24 cellular contexts compared by ENCODE assay signal in the genomic region with DNA sequence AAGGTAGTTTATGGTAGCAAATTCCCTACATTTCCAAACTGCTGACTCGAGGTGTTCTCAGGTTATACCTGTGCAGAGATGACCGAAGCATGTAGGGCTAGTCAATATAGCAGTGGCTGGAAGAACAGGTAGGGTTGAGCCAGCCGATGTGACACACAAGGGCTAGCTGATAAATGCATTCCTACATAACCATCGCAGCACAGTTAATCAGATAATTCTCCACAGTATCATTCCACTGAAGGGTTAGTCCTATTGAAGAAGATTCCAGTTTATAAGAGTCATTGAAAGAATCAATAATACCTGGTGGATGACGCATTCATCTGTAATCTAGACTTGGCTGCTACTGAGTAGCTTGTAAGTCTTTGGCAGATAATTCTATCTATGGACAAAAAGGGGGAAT.
DNase-seq lines count a peak whose midpoint lies in the region; ATAC-seq, FAIRE-seq and TF ChIP-seq lines count a peak whose summit lies in the region.
"Had no signal": no experiment of that assay in that cellular context is flagged by ENCODE, and none has a peak within 500 bp of the region (broad histone marks: within the 10 kb centered on the region; RNA-seq: fewer than 3 reads in every experiment).

No MANE protein-coding gene starts in this region.

- no peak overlapping the region for H3K27ac Mint-ChIP-seq in CD14-positive monocyte
- H3K27ac Mint-ChIP-seq: activated T-cell treated with anti-CD3 and anti-CD28 coated beads, Interleukin-2, amount 50 U/mL, for 24 hours; naive thymus-derived CD4-positive, alpha-beta T cell had no signal

- no peaks in the 10 kb centered on the region for H3K4me1 Mint-ChIP-seq in CD14-positive monocyte
- H3K4me1 Mint-ChIP-seq: naive thymus-derived CD4-positive, alpha-beta T cell had no signal

- H3K36me3 Mint-ChIP-seq in CD14-positive monocyte, result no peaks in the 10 kb centered on the region
- H3K36me3 Mint-ChIP-seq: naive thymus-derived CD4-positive, alpha-beta T cell had no signal

- H3K9me3 ChIP-seq in RWPE2 (ENCODE audit: severe bottlenecking), result no peaks in the 10 kb centered on the region
- H3K9me3 ChIP-seq: esophagus squamous epithelium, SJCRH30, tibial artery had no signal

- intact Hi-C loops in CD14-positive monocyte (cut with micrococcal nuclease), result no loop called here

- no peak for FAIRE-seq in urothelium cell line (lab: Jason Lieb, UNC)
- FAIRE-seq: H1 had no signal

- ATAC-seq in RWPE2 (ENCODE audit: low read depth), result peak; percentile 97
- peak; percentile 96 for ATAC-seq in foreskin keratinocyte
- no peak for ATAC-seq in GM21528 (IDR thresholded peaks at IDR 0.05; ENCODE audit: low FRiP score, unreplicated experiment)
- ATAC-seq: naive thymus-derived CD4-positive, alpha-beta T cell; stimulated activated naive CD8-positive, alpha-beta T cell treated with anti-CD3 and anti-CD28 coated beads, Interleukin-15, Interleukin-2, amounts not matched to agents 100 U/mL and 50 U/mL, for 24 hours had no signal

- no peak overlapping the region for H3K4me3 Mint-ChIP-seq in CD14-positive monocyte
- H3K4me3 Mint-ChIP-seq: activated T-cell treated with anti-CD3 and anti-CD28 coated beads, Interleukin-2, amount 50 U/mL, for 24 hours; naive thymus-derived CD4-positive, alpha-beta T cell had no signal

- TF ChIP-seq CTCF in RWPE2 (IDR thresholded peaks at IDR 0.05; ENCODE audit: poor library complexity, severe bottlenecking) (no peak), foreskin keratinocyte (conservative IDR thresholded peaks at IDR 0.05) (no peak), CD14-positive monocyte (IDR thresholded peaks at IDR 0.05) (no peak)

- H3K9me3 Mint-ChIP-seq in CD14-positive monocyte, result peaks cover 0 to 2% (median 0%) of the 10 kb centered on the region in 7 donors
- H3K9me3 Mint-ChIP-seq: activated T-cell treated with anti-CD3 and anti-CD28 coated beads, Interleukin-2, amount 50 U/mL, for 24 hours had no signal

- H3K36me3 ChIP-seq in RWPE2 (ENCODE audit: low read depth), result no peaks in the 10 kb centered on the region
- H3K36me3 ChIP-seq: esophagus squamous epithelium, SJCRH30, tibial artery had no signal

- H3K27ac ChIP-seq in RWPE2 (ENCODE audit: poor library complexity, severe bottlenecking), result peak overlapping the region; percentile 95
- no peak overlapping the region for H3K27ac ChIP-seq in foreskin keratinocyte
- H3K27ac ChIP-seq: 22Rv1, esophagus squamous epithelium, SJCRH30, tibial artery had no signal

- H3K27me3 Mint-ChIP-seq in CD14-positive monocyte (ENCODE audit: low read depth in 3 of 3), result peaks cover 0 to 3% (median 0%) of the 10 kb centered on the region in 3 donors

- no peak overlapping the region for H3K4me3 ChIP-seq in RWPE2 (ENCODE audit: severe bottlenecking)
- H3K4me3 ChIP-seq: esophagus squamous epithelium, SJCRH30, tibial artery had no signal

- H3K27me3 ChIP-seq in RWPE2 (ENCODE audit: insufficient read depth, poor library complexity, severe bottlenecking) (no peaks in the 10 kb centered on the region), foreskin keratinocyte (no peaks in the 10 kb centered on the region)
- H3K27me3 ChIP-seq: esophagus squamous epithelium, SJCRH30, tibial artery had no signal

- peaks cover 65% of the 10 kb centered on the region for H3K4me1 ChIP-seq in RWPE2 (ENCODE audit: insufficient read depth, poor library complexity, severe bottlenecking)
- peaks cover 56% of the 10 kb centered on the region for H3K4me1 ChIP-seq in foreskin keratinocyte
- H3K4me1 ChIP-seq: esophagus squamous epithelium, SJCRH30, tibial artery had no signal

- peak; percentile 17 for DNase-seq in SIG-M5 treated with dmso at 0.1 percent for 504 hours (lab: John Stamatoyannopoulos, UW; ENCODE audit: unreplicated experiment)
- DNase-seq in SIG-M5 (lab: John Stamatoyannopoulos, UW), result no peak
- DNase-seq in RWPE2 (ENCODE audit: low spot score), result peak; percentile 84
- DNase-seq in foreskin keratinocyte, result peak; percentile 97 to 99
- DNase-seq in urothelium cell line (ENCODE audit: low spot score), result peak; percentile 54
- DNase-seq in NCI-H2107 (lab: John Stamatoyannopoulos, UW), result no peak
- DNase-seq in CD14-positive monocyte (ENCODE audit: low spot score), result no peak
- DNase-seq: activated CD8-positive, alpha-beta memory T cell treated with anti-CD3 and anti-CD28 coated beads for 24 hours; activated naive CD4-positive, alpha-beta T cell treated with Interleukin-2 at 50 U/mL for 16 hours; activated T-cell treated with anti-CD3 and anti-CD28 coated beads, Interleukin-2, amount 50 U/mL, for 24 hours; DMS79 treated with DMSO at 0.1 percent for 48 hours; effector memory CD4-positive, alpha-beta T cell; esophagus squamous epithelium; KBM-7; naive thymus-derived CD4-positive, alpha-beta T cell; NCI-H1694; SJCRH30; stimulated activated CD4-positive, alpha-beta T cell treated with anti-CD3 and anti-CD28 coated beads, Interleukin-4, amount 100 ng/mL, for 24 hours; stimulated activated naive CD8-positive, alpha-beta T cell treated with anti-CD3 and anti-CD28 coated beads, Interleukin-15, Interleukin-2, amounts not matched to agents 100 U/mL and 50 U/mL, for 24 hours; T-helper 1 cell; tibial artery had no signal

Comparison
In these comparisons a context has a peak if more than half of its experiments do, and no peak if none do; other contexts are left out.
1. DNase-seq: peak in SIG-M5 treated with dmso at 0.1 percent for 504 hours (single experiment), RWPE2 (single experiment), foreskin keratinocyte (2 of 2) and urothelium cell line (single experiment); none in SIG-M5 (single experiment), NCI-H2107 (single experiment) and CD14-positive monocyte (single experiment).